8 cellular contexts compared by ENCODE assay signal in genomic region chr15:85689729-85690128, GRCh38.
DNase-seq lines count a peak whose midpoint lies in the region; ATAC-seq lines count a peak whose summit lies in the region.

No MANE protein-coding gene starts in this region.

- H3K4me3 ChIP-seq in right cardiac atrium (ENCODE audit: low read length) (peak overlapping the region; percentile 44), SJCRH30 (no peak overlapping the region)

- no peaks in the 10 kb centered on the region for H3K9me3 Mint-ChIP-seq in activated naive CD4-positive, alpha-beta T cell treated with anti-CD3 and anti-CD28 coated beads, Interleukin-2, amount 50 U/mL, for 72 hours

- DNase-seq in EH (ENCODE audit: low read depth) (peak; percentile 38), OCI-M2 (lab: John Stamatoyannopoulos, UW; ENCODE audit: unreplicated experiment) (peak; percentile 18), right cardiac atrium (peak in 2 of 3 donors; percentile 64 to 77), sciatic nerve (ENCODE audit: low spot score) (peak; percentile 73), NCI-H2029 (lab: John Stamatoyannopoulos, UW) (no peak), SJCRH30 (no peak)
- DNase-seq in activated naive CD4-positive, alpha-beta T cell treated with anti-CD3 and anti-CD28 coated beads, Interleukin-2, amount 50 U/mL, for 72 hours (ENCODE audit: low spot score in 2 of 2), result peak; percentile 51 to 66

- H3K9me3 ChIP-seq in right cardiac atrium (ENCODE audit: control insufficient read depth, low read length) (no peaks in the 10 kb centered on the region), SJCRH30 (replicated peaks) (no peaks in the 10 kb centered on the region)

- 15% methylated on average over 9 of the region's 9 CpGs for WGBS in right cardiac atrium

- peak overlapping the region; percentile 98 to 100 for H3K27ac Mint-ChIP-seq in activated naive CD4-positive, alpha-beta T cell treated with anti-CD3 and anti-CD28 coated beads, Interleukin-2, amount 50 U/mL, for 72 hours

- H3K36me3 Mint-ChIP-seq in activated naive CD4-positive, alpha-beta T cell treated with anti-CD3 and anti-CD28 coated beads, Interleukin-2, amount 50 U/mL, for 72 hours, result peaks cover 16 to 34% of the 10 kb centered on the region in 2 donors

- H3K36me3 ChIP-seq in SJCRH30, result peaks cover 50% of the 10 kb centered on the region

- intact Hi-C loops in right cardiac atrium (cut with DNase I) (no loop called here), sciatic nerve (cut with DNase I) (no loop called here)

- no peaks in the 10 kb centered on the region for H3K27me3 ChIP-seq in right cardiac atrium (ENCODE audit: control insufficient read depth, insufficient read depth)
- H3K27me3 ChIP-seq in SJCRH30, result no peaks in the 10 kb centered on the region

- H3K27ac ChIP-seq in right cardiac atrium (ENCODE audit: low read length) (peak overlapping the region; percentile 91), SJCRH30 (no peak overlapping the region)

- H3K4me1 ChIP-seq in right cardiac atrium (ENCODE audit: control insufficient read depth, insufficient read depth, low read length), result peaks cover 16% of the 10 kb centered on the region
- no peaks in the 10 kb centered on the region for H3K4me1 ChIP-seq in SJCRH30

- ATAC-seq in GM21825 (IDR thresholded peaks at IDR 0.05; ENCODE audit: unreplicated experiment), result peak; percentile 36
- ATAC-seq in activated naive CD4-positive, alpha-beta T cell treated with anti-CD3 and anti-CD28 coated beads, Interleukin-2, amount 50 U/mL, for 72 hours, result peak; percentile 39 to 54
- peak; percentile 68 to 73 for ATAC-seq in right cardiac atrium
- peak; percentile 83 for ATAC-seq in sciatic nerve

Comparison
In these comparisons a context has a peak if more than half of its experiments do, and no peak if none do; other contexts are left out.
1. DNase-seq: peak in EH (single experiment), OCI-M2 (single experiment), activated naive CD4-positive, alpha-beta T cell treated with anti-CD3 and anti-CD28 coated beads, Interleukin-2, amount 50 U/mL, for 72 hours (2 of 2), right cardiac atrium (2 of 3) and sciatic nerve (single experiment); none in NCI-H2029 (single experiment) and SJCRH30 (0 of 2).
2. Peak in every context shown above with its lines, with median percentiles within 50 percentile points of each other: ATAC-seq.